Comparison of ENCODE assay signal across 10 cellular contexts in the genomic region with DNA sequence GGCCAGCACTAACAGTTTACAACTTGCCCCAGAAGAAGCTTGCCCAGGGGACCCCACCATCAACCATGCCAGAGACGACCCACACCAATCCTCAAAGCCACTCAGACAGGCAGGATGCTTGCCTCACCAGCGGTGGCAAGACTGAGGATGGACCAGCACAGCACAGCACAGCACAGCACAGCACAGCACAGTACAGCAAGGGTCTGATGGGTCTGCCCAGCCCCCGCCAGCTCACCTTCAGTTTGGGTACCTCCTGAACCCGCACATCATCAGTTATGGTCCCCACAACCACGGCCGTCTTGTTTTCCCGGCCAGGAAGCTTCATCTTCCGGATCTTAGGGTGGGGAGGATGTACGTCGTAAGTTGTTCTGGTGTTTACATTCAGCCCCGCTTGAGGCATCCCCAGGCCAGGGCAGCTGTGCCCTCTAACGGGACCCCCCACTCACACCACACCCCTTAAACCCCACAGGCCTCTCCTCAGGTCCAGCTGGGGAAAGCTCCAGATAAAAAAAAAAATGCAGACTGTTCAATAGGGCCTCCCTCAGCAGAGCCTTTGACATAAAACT. TPM values are rescaled to one million over a fixed set of nuclear protein-coding genes. Genes with fewer than 3 reads are reported as not detected.
A peak's percentile ranks its signal among the peaks of the same experiment; 100 is the strongest.
DNase-seq lines count a peak whose midpoint lies in the region; ATAC-seq and TF ChIP-seq lines count a peak whose summit lies in the region.
"Had no signal": no experiment of that assay in that cellular context is flagged by ENCODE, and none has a peak within 500 bp of the region (broad histone marks: within the 10 kb centered on the region; RNA-seq: fewer than 3 reads in every experiment).

No MANE protein-coding gene starts in this region.

- POLR2A ChIA-PET in naive thymus-derived CD4-positive, alpha-beta T cell (lab: Charles Lee): interaction anchor here (0.6 to 4.7 kb wide), 5 partner anchors 8 to 1694 kb away, joined by 4 to 73 read pairs (median 5); no protein-coding TSS in a partner anchor

- DNase-seq in LNCaP clone FGC (ENCODE audit: low read depth) (no peak), breast epithelium (ENCODE audit: low spot score in 2 of 2) (no peak), anterior cingulate cortex (lab: John Stamatoyannopoulos, UW) (no peak)
- peak in 1 of 9 donors; percentile 8 for DNase-seq in naive thymus-derived CD4-positive, alpha-beta T cell
- no peak for DNase-seq in activated CD4-positive, alpha-beta T cell treated with anti-CD3 and anti-CD28 coated beads, Interleukin-2, amount 50 U/mL, for 4 hours
- DNase-seq: GF-D8 had no signal

- H3K36me3 Mint-ChIP-seq in naive thymus-derived CD4-positive, alpha-beta T cell: peaks cover 0 to 21% (median 9%) of the 10 kb centered on the region in 5 donors

- peaks cover 27 to 45% (median 36%) of the 10 kb centered on the region in 7 donors for H3K4me1 Mint-ChIP-seq in naive thymus-derived CD4-positive, alpha-beta T cell

- peak overlapping the region; percentile 35 to 99 (median 92) for H3K4me3 Mint-ChIP-seq in naive thymus-derived CD4-positive, alpha-beta T cell

- H3K4me3 ChIP-seq in BLaER1 (peak overlapping the region; percentile 85), LNCaP clone FGC (ENCODE audit: low read depth, low read length) (peak overlapping the region; percentile 91), breast epithelium (peak overlapping the region in 2 of 3 donors; percentile 90 to 96)
- no peak overlapping the region for H3K4me3 ChIP-seq in naive thymus-derived CD4-positive, alpha-beta T cell (ENCODE audit: low read length)

- intact Hi-C loops in breast epithelium (cut with DNase I; ENCODE audit: low total_unique reads): no loop called here
- intact Hi-C loops in naive thymus-derived CD4-positive, alpha-beta T cell (cut with micrococcal nuclease): loop anchor here in 1 of 2 donors (10.0 kb wide), 1 partner anchor 1028 kb away; the partner anchor contains the start of genes RRAS and SCAF1

- peaks cover 52% of the 10 kb centered on the region for H3K36me3 ChIP-seq in BLaER1
- H3K36me3 ChIP-seq in breast epithelium: no peaks in the 10 kb centered on the region
- peaks cover 0 to 36% (median 16%) of the 10 kb centered on the region in 3 experiments for H3K36me3 ChIP-seq in naive thymus-derived CD4-positive, alpha-beta T cell (ENCODE audit: control insufficient read depth in 2 of 3, insufficient read depth in 3 of 3, low read length in 3 of 3)

- CTCF ChIA-PET in naive thymus-derived CD4-positive, alpha-beta T cell (lab: Charles Lee): interaction anchor here (0.6 to 1.6 kb wide), 2 partner anchors 9 to 204 kb away, joined by 3 to 5 read pairs; no protein-coding TSS in a partner anchor

- H3K27me3 ChIP-seq in BLaER1 (no peaks in the 10 kb centered on the region), breast epithelium (no peaks in the 10 kb centered on the region)
- no peaks in the 10 kb centered on the region for H3K27me3 ChIP-seq in naive thymus-derived CD4-positive, alpha-beta T cell (ENCODE audit: control insufficient read depth in 2 of 2, insufficient read depth in 2 of 2, low read length in 2 of 2)

- peaks cover 54% of the 10 kb centered on the region for H4K20me1 ChIP-seq in BLaER1

- peak overlapping the region; percentile 93; the same call in 1 of the 2 replicates for H3K27ac ChIP-seq in BLaER1
- H3K27ac ChIP-seq in breast epithelium: peak overlapping the region; percentile 91 to 93
- H3K27ac ChIP-seq in naive thymus-derived CD4-positive, alpha-beta T cell (ENCODE audit: low read depth, low read length): peak overlapping the region; percentile 95
- H3K27ac ChIP-seq: KMS-11 had no signal

- H3K9me3 ChIP-seq in BLaER1 (no peaks in the 10 kb centered on the region), breast epithelium (no peaks in the 10 kb centered on the region)
- no peaks in the 10 kb centered on the region for H3K9me3 ChIP-seq in naive thymus-derived CD4-positive, alpha-beta T cell (ENCODE audit: control insufficient read depth in 2 of 3, low read length in 3 of 3)

- no peaks in the 10 kb centered on the region for H3K27me3 Mint-ChIP-seq in naive thymus-derived CD4-positive, alpha-beta T cell

- no peak for ATAC-seq in naive thymus-derived CD4-positive, alpha-beta T cell
- ATAC-seq in GM21619 (IDR thresholded peaks at IDR 0.05; ENCODE audit: unreplicated experiment) (no peak), HG03280 (IDR thresholded peaks at IDR 0.05; ENCODE audit: unreplicated experiment) (no peak)

- peak overlapping the region in 6 of 9 donors; percentile 26 to 99 (median 80) for H3K27ac Mint-ChIP-seq in naive thymus-derived CD4-positive, alpha-beta T cell

- TF ChIP-seq CTCF in LNCaP clone FGC (IDR thresholded peaks at IDR 0.05; ENCODE audit: control insufficient read depth, extremely low read depth, insufficient read depth): no peak
- no peak for TF ChIP-seq CTCF in breast epithelium (IDR thresholded peaks at IDR 0.05)

- peaks cover 0 to 2% (median 0%) of the 10 kb centered on the region in 11 donors for H3K9me3 Mint-ChIP-seq in naive thymus-derived CD4-positive, alpha-beta T cell

- no peak for TF ChIP-seq POLR2A in breast epithelium (IDR thresholded peaks at IDR 0.05)

- peaks cover 58% of the 10 kb centered on the region for H3K4me1 ChIP-seq in BLaER1
- peaks cover 4 to 27% of the 10 kb centered on the region in 2 donors for H3K4me1 ChIP-seq in breast epithelium
- H3K4me1 ChIP-seq in naive thymus-derived CD4-positive, alpha-beta T cell (ENCODE audit: control insufficient read depth in 2 of 2, insufficient read depth in 2 of 2, low read length in 2 of 2): peaks cover 17 to 36% of the 10 kb centered on the region in 2 donors

- H3K9ac ChIP-seq in BLaER1: peak overlapping the region; percentile 97

- H3K4me2 ChIP-seq in BLaER1: peak overlapping the region; percentile 96

RNA-seq across cellular contexts. Expression of gene FAM83E, which starts 1.7 kb away (rescaled TPM):
- total RNA-seq in breast epithelium: 1 to 10 TPM in 2 of 3 donors, not detected in 1; 3.3 to 5.6 TPM
- 1 to 10 TPM in 3 of 5 experiments, under 1 TPM in 1, not detected in 1; 0.80 to 3.7 (median 2.9) TPM for total RNA-seq in naive thymus-derived CD4-positive, alpha-beta T cell
- polyA plus RNA-seq in naive thymus-derived CD4-positive, alpha-beta T cell: under 1 TPM in 1 of 2 donors, not detected in 1; 0.66 TPM

RNA-seq across cellular contexts. Expression of gene RPL18, which starts 2.4 kb away (rescaled TPM):
- total RNA-seq in breast epithelium: 1,000 to 10,000 TPM; 1,880 to 2,937 (median 2,507) TPM
- total RNA-seq in naive thymus-derived CD4-positive, alpha-beta T cell: 1,000 to 10,000 TPM; 1,570 to 2,826 (median 2,745) TPM
- 1,000 to 10,000 TPM; 2,813 to 2,817 TPM for polyA plus RNA-seq in naive thymus-derived CD4-positive, alpha-beta T cell

RNA-seq across cellular contexts. Expression of gene SPHK2, which starts 2.7 kb away (rescaled TPM):
- total RNA-seq in breast epithelium: 10 to 100 TPM in 2 of 3 donors, 1 to 10 TPM in 1; 7.4 to 10.8 (median 10.5) TPM
- total RNA-seq in naive thymus-derived CD4-positive, alpha-beta T cell: 10 to 100 TPM; 20.1 to 34.7 (median 30.5) TPM
- 10 to 100 TPM; 11.2 to 11.7 TPM for polyA plus RNA-seq in naive thymus-derived CD4-positive, alpha-beta T cell

RNA-seq across cellular contexts. Expression of gene SPACA4, which starts 10.0 kb away (rescaled TPM):
- not detected for total RNA-seq in breast epithelium
- not detected for total RNA-seq in naive thymus-derived CD4-positive, alpha-beta T cell
- not detected for polyA plus RNA-seq in naive thymus-derived CD4-positive, alpha-beta T cell

RNA-seq across cellular contexts. Expression of gene DBP, which starts 20.6 kb away (rescaled TPM):
- 10 to 100 TPM in 1 of 3 donors, 1 to 10 TPM in 2; 3.9 to 10.8 (median 5.0) TPM for total RNA-seq in breast epithelium
- total RNA-seq in naive thymus-derived CD4-positive, alpha-beta T cell: 10 to 100 TPM; 11.9 to 79.9 (median 33.2) TPM
- 100 to 1,000 TPM in 1 of 2 donors, 10 to 100 TPM in 1; 61.7 to 130 TPM for polyA plus RNA-seq in naive thymus-derived CD4-positive, alpha-beta T cell
